ENCODE assay signal across 8 cellular contexts in genomic region chr7:63901204-63901506, GRCh38.
A peak's percentile ranks its signal among the peaks of the same experiment; 100 is the strongest.
DNase-seq lines count a peak whose midpoint lies in the region; ATAC-seq and TF ChIP-seq lines count a peak whose summit lies in the region.
"Not testable (repeated sequence)": the region's sequence is repeated elsewhere in the genome, so short reads cannot be mapped to it uniquely, and the experiment has no call there.

No MANE protein-coding gene starts in this region.

- H3K36me3 Mint-ChIP-seq in CD4-positive, CD25-positive, alpha-beta regulatory T cell = peaks cover 13% of the 10 kb centered on the region
- peaks cover 22% of the 10 kb centered on the region for H3K36me3 Mint-ChIP-seq in activated T-cell treated with anti-CD3 and anti-CD28 coated beads, Interleukin-2, amount 50 U/mL, for 24 hours (ENCODE audit: low read depth)

- POLR2A ChIA-PET in Panc1 (lab: Charles Lee) = interaction anchor here (0.6 kb wide), 1 partner anchor 696 kb away, joined by 3 read pairs; no protein-coding TSS in a partner anchor

- ATAC-seq in CD4-positive, CD25-positive, alpha-beta regulatory T cell (ENCODE audit: low read depth in 2 of 2) = not testable (repeated sequence)
- ATAC-seq in Panc1 = peak; percentile 50; the same call in 1 of the 2 replicates
- ATAC-seq in mucosa of descending colon = peak; percentile 13
- ATAC-seq in gastrocnemius medialis = peak; percentile 7 to 21

- in situ Hi-C loops in Panc1 (cut with HindIII; ENCODE audit: low pct_unique_long_range_greater_than_20kb, low sequenced_read_pairs) = not testable (repeated sequence)
- in situ Hi-C loops in gastrocnemius medialis (cut with MboI; ENCODE audit: low sequenced_read_pairs in 4 of 4) = loop anchor here in 1 of 4 donors (25.0 kb wide), 2 partner anchors 411 to 661 kb away; partner anchors contain the start of genes ZNF680 and ZNF736

- TF ChIP-seq POLR2A in gastrocnemius medialis (IDR thresholded peaks at IDR 0.05); thyroid gland (IDR thresholded peaks at IDR 0.05): not testable (repeated sequence)

- peaks cover 0 to 24% (median 0%) of the 10 kb centered on the region in 4 donors for H3K4me1 Mint-ChIP-seq in CD4-positive, CD25-positive, alpha-beta regulatory T cell
- peaks cover 19% of the 10 kb centered on the region for H3K4me1 Mint-ChIP-seq in activated T-cell treated with anti-CD3 and anti-CD28 coated beads, Interleukin-2, amount 50 U/mL, for 24 hours (ENCODE audit: low read depth)

- not testable (repeated sequence) for TF ChIP-seq CTCF in Panc1 (IDR thresholded peaks at IDR 0.05); left ventricle myocardium inferior (IDR thresholded peaks at IDR 0.05; ENCODE audit: borderline replicate concordance); mucosa of descending colon (IDR thresholded peaks at IDR 0.05); gastrocnemius medialis (IDR thresholded peaks at IDR 0.05 in 4 of 5, conservative IDR thresholded peaks at IDR 0.05 in 1 of 5); thyroid gland (IDR thresholded peaks at IDR 0.05)

- not testable (repeated sequence) for H3K27ac ChIP-seq in CD4-positive, CD25-positive, alpha-beta regulatory T cell (ENCODE audit: insufficient read depth, low read length, poor library complexity, severe bottlenecking); Panc1 (ENCODE audit: low read length); thyroid gland
- H3K27ac ChIP-seq in cingulate gyrus (ENCODE audit: low read depth, low read length) (peak overlapping the region; percentile 54), left ventricle myocardium inferior (replicated peaks) (peak overlapping the region; percentile 78), gastrocnemius medialis (peak overlapping the region in 3 of 4 donors; percentile 34 to 72 (median 67))

- peaks cover 2 to 21% of the 10 kb centered on the region in 2 experiments for H3K9me3 ChIP-seq in CD4-positive, CD25-positive, alpha-beta regulatory T cell (ENCODE audit: control insufficient read depth in 2 of 2, low read length in 2 of 2)
- not testable (repeated sequence) for H3K9me3 ChIP-seq in Panc1 (ENCODE audit: control insufficient read depth, insufficient read depth, low read depth, low read length); gastrocnemius medialis; thyroid gland
- H3K9me3 ChIP-seq in left ventricle myocardium inferior (replicated peaks) (peaks cover 34% of the 10 kb centered on the region), mucosa of descending colon (peaks cover 22% of the 10 kb centered on the region)

- not testable (repeated sequence) for H3K27me3 Mint-ChIP-seq in CD4-positive, CD25-positive, alpha-beta regulatory T cell; activated T-cell treated with anti-CD3 and anti-CD28 coated beads, Interleukin-2, amount 50 U/mL, for 24 hours

- H3K27ac Mint-ChIP-seq in CD4-positive, CD25-positive, alpha-beta regulatory T cell; activated T-cell treated with anti-CD3 and anti-CD28 coated beads, Interleukin-2, amount 50 U/mL, for 24 hours: not testable (repeated sequence)

- not testable (repeated sequence) for H3K4me1 ChIP-seq in CD4-positive, CD25-positive, alpha-beta regulatory T cell (ENCODE audit: control insufficient read depth, insufficient read depth, low read length, poor library complexity, severe bottlenecking); Panc1 (ENCODE audit: control insufficient read depth, insufficient read depth, low read length); mucosa of descending colon (ENCODE audit: low read depth); gastrocnemius medialis; thyroid gland
- H3K4me1 ChIP-seq in left ventricle myocardium inferior = peaks cover 16% of the 10 kb centered on the region

- not testable (repeated sequence) for H3K36me3 ChIP-seq in CD4-positive, CD25-positive, alpha-beta regulatory T cell (ENCODE audit: control insufficient read depth, insufficient read depth, low read length); Panc1 (ENCODE audit: control insufficient read depth, insufficient read depth, low read length); left ventricle myocardium inferior; mucosa of descending colon (ENCODE audit: low read depth); gastrocnemius medialis; thyroid gland

- CTCF ChIA-PET in Panc1 (lab: Charles Lee) = not testable (repeated sequence)

- peaks cover 0 to 19% (median 5%) of the 10 kb centered on the region in 7 donors for H3K9me3 Mint-ChIP-seq in CD4-positive, CD25-positive, alpha-beta regulatory T cell
- peaks cover 25% of the 10 kb centered on the region for H3K9me3 Mint-ChIP-seq in activated T-cell treated with anti-CD3 and anti-CD28 coated beads, Interleukin-2, amount 50 U/mL, for 24 hours

- peak in 1 of 3 donors; percentile 6 for DNase-seq in CD4-positive, CD25-positive, alpha-beta regulatory T cell
- not testable (repeated sequence) for DNase-seq in Panc1 (ENCODE audit: low read depth, low spot score); activated T-cell treated with anti-CD3 and anti-CD28 coated beads, Interleukin-2, amount 50 U/mL, for 24 hours; left ventricle myocardium inferior; mucosa of descending colon; gastrocnemius medialis; thyroid gland

- not testable (repeated sequence) for H3K27me3 ChIP-seq in CD4-positive, CD25-positive, alpha-beta regulatory T cell (ENCODE audit: control insufficient read depth, insufficient read depth, low read length); Panc1 (ENCODE audit: control insufficient read depth, insufficient read depth, low read length); left ventricle myocardium inferior (ENCODE audit: low read depth); gastrocnemius medialis; thyroid gland

- H3K4me3 ChIP-seq in CD4-positive, CD25-positive, alpha-beta regulatory T cell (ENCODE audit: low read depth, low read length) = peak overlapping the region; percentile 13
- H3K4me3 ChIP-seq in Panc1 (ENCODE audit: low read depth in 2 of 2, low read length in 2 of 2) (peak overlapping the region; percentile 77 to 83), left ventricle myocardium inferior (peak overlapping the region; percentile 84), mucosa of descending colon (peak overlapping the region; percentile 25), gastrocnemius medialis (peak overlapping the region; percentile 21 to 72 (median 66)), thyroid gland (replicated peaks in 1 of 3) (peak overlapping the region; percentile 4 to 34 (median 17))

- H3K4me3 Mint-ChIP-seq in CD4-positive, CD25-positive, alpha-beta regulatory T cell = peak overlapping the region; percentile 88 to 98 (median 98)
- peak overlapping the region; percentile 89 for H3K4me3 Mint-ChIP-seq in activated T-cell treated with anti-CD3 and anti-CD28 coated beads, Interleukin-2, amount 50 U/mL, for 24 hours

- 7 to 22% methylated on average over 11 to 16 of the region's 16 CpGs for WGBS in thyroid gland, 2 donors

- BruUV-seq in Panc1 (replicated peaks; lab: Mats Ljungman, UMichigan) = not testable (repeated sequence)

- intact Hi-C loops in Panc1 (cut with micrococcal nuclease; ENCODE audit: unreplicated experiment); left ventricle myocardium inferior (cut with micrococcal nuclease); mucosa of descending colon (cut with DNase I, micrococcal nuclease); gastrocnemius medialis (cut with DNase I; ENCODE audit: low total_unique reads); thyroid gland (cut with DNase I): not testable (repeated sequence)

Comparison
In these comparisons a context has a peak if more than half of its experiments do, and no peak if none do; other contexts are left out.
1. H3K4me3 ChIP-seq: peak in every context shown above with its lines; median percentile 84 in left ventricle myocardium inferior; 80 in Panc1; 66 in gastrocnemius medialis; 25 in mucosa of descending colon; 17 in thyroid gland; 13 in CD4-positive, CD25-positive, alpha-beta regulatory T cell.